ENCODE assay signal across 20 cellular contexts in genomic region chr1:5404412-5405203, GRCh38.
"Had no signal": no experiment of that assay in that cellular context is flagged by ENCODE, and none has a peak within 500 bp of the region (broad histone marks: within the 10 kb centered on the region; RNA-seq: fewer than 3 reads in every experiment).

No MANE protein-coding gene starts in this region.

- ATAC-seq: activated T-cell treated with anti-CD3 and anti-CD28 coated beads, Interleukin-2, amount 50 U/mL, for 72 hours; heart right ventricle; naive thymus-derived CD8-positive, alpha-beta T cell had no signal

- H3K36me3 Mint-ChIP-seq: activated naive CD8-positive, alpha-beta T cell treated with anti-CD3 and anti-CD28 coated beads, Interleukin-2, amount 10 ng/mL, durations not matched to agents 7 days and 5 days; neural progenitor cell had no signal

- H3K9me3 Mint-ChIP-seq: neural progenitor cell had no signal

- H3K27me3 ChIP-seq: neural progenitor cell, upper lobe of left lung had no signal

- H3K9ac ChIP-seq: neural progenitor cell had no signal

- H3K4me1 ChIP-seq: heart right ventricle, lower lobe of right lung, neural progenitor cell, prostate gland, upper lobe of left lung had no signal

- H3K27me3 Mint-ChIP-seq: activated CD4-positive, alpha-beta memory T cell treated with anti-CD3 and anti-CD28 coated beads for 36 hours; activated naive CD8-positive, alpha-beta T cell treated with anti-CD3 and anti-CD28 coated beads, Interleukin-2, amount 10 ng/mL, durations not matched to agents 7 days and 5 days; naive thymus-derived CD8-positive, alpha-beta T cell had no signal

- H3K9me3 ChIP-seq: heart right ventricle, lower lobe of right lung, prostate gland, upper lobe of left lung had no signal

- H2AFZ ChIP-seq: neural progenitor cell had no signal

- FAIRE-seq: endometrium had no signal

- H3K36me3 ChIP-seq: heart right ventricle, lower lobe of right lung, neural progenitor cell, prostate gland, upper lobe of left lung had no signal

- H3K4me3 Mint-ChIP-seq: activated CD4-positive, alpha-beta memory T cell treated with anti-CD3 and anti-CD28 coated beads for 36 hours; activated naive CD4-positive, alpha-beta T cell treated with anti-CD3 and anti-CD28 coated beads for 36 hours; activated naive CD8-positive, alpha-beta T cell treated with anti-CD3 and anti-CD28 coated beads, Interleukin-2, amount 10 ng/mL, durations not matched to agents 7 days and 5 days; activated T-cell treated with anti-CD3 and anti-CD28 coated beads, Interleukin-2, amount 50 U/mL, for 72 hours; naive thymus-derived CD8-positive, alpha-beta T cell; neural progenitor cell had no signal

- H3K4me2 ChIP-seq: neural progenitor cell had no signal

- H3K27ac ChIP-seq: heart right ventricle, lower lobe of right lung, neural progenitor cell, prostate gland, upper lobe of left lung had no signal

- H3K4me3 ChIP-seq: heart right ventricle, lower lobe of right lung, neural progenitor cell, prostate gland, upper lobe of left lung had no signal

- H3K27ac Mint-ChIP-seq: activated CD4-positive, alpha-beta memory T cell treated with anti-CD3 and anti-CD28 coated beads for 36 hours; activated naive CD4-positive, alpha-beta T cell treated with anti-CD3 and anti-CD28 coated beads for 36 hours; activated naive CD8-positive, alpha-beta T cell treated with anti-CD3 and anti-CD28 coated beads, Interleukin-2, amount 10 ng/mL, durations not matched to agents 7 days and 5 days; activated T-cell treated with anti-CD3 and anti-CD28 coated beads, Interleukin-2, amount 50 U/mL, for 72 hours; neural progenitor cell had no signal

- H3K4me1 Mint-ChIP-seq: neural progenitor cell had no signal

- DNase-seq: activated CD4-positive, alpha-beta memory T cell treated with anti-CD3 and anti-CD28 coated beads for 36 hours; activated CD4-positive, alpha-beta T cell treated with anti-CD3 and anti-CD28 coated beads for 48 hours; activated effector memory CD4-positive, alpha-beta T cell treated with Interleukin-2 at 50 U/mL for 16 hours; activated naive CD4-positive, alpha-beta T cell treated with anti-CD3 and anti-CD28 coated beads for 36 hours; activated naive CD8-positive, alpha-beta T cell treated with anti-CD3 and anti-CD28 coated beads, Interleukin-2, amount 10 ng/mL, durations not matched to agents 7 days and 5 days; activated T-cell treated with anti-CD3 and anti-CD28 coated beads, Interleukin-2, amount 50 U/mL, for 72 hours; amniotic stem cell; cerebellar nuclear complex; cortex of kidney; foreskin fibroblast; heart right ventricle; islet precursor cell; lower lobe of right lung; stimulated activated CD4-positive, alpha-beta T cell treated with anti-CD3 and anti-CD28 coated beads, Interleukin-4, amount 100 ng/mL, for 1 hour; stimulated activated naive CD4-positive, alpha-beta T cell had no signal
